ENCODE assay signal across 9 cellular contexts in the genomic region with DNA sequence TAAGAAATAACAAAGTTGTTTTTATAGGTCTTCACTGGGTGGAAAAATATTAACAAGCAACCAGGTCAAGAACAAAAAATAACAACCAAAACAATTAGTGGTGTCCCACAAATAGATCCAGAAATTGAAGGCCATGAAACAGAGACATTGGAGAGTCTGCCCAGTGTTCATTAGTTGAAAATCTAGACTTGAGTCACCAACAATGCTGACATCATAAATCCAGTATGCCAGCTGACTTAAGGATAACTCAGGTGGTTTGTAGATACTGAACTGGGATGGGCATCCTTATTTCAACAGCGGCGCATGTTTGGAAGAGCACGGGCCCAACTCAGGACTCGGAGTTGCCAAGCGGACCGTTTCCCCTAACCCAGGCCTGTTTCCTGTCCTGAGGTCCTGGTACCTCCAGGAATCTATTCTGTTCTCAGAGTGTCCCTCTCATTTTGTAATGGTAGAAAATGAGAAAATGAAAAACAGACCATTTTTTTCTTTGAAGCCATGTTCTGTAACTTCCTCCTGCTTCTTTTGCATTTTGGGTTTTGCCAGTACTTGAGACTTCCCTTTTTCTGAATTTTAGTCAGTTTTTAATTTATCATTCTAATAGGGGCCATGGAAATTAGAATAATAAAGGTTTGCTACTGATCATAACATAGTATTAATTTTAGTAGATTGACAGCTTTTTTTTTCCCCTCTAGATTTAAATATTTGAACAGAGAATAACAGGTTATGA.
DNase-seq lines count a peak whose midpoint lies in the region; ATAC-seq lines count a peak whose summit lies in the region.
"Had no signal": no experiment of that assay in that cellular context is flagged by ENCODE, and none has a peak within 500 bp of the region (broad histone marks: within the 10 kb centered on the region; RNA-seq: fewer than 3 reads in every experiment).

No MANE protein-coding gene starts in this region.

- H3K4me3 Mint-ChIP-seq in T-helper 2 cell treated with Interferon-gamma antibody and Interleukin-4, amounts not matched to agents 5 μg/mL and 100 μg/mL, for 36 hours, result peak overlapping the region; percentile 100

- no peaks in the 10 kb centered on the region for H3K9me3 Mint-ChIP-seq in T-helper 2 cell treated with Interferon-gamma antibody and Interleukin-4, amounts not matched to agents 5 μg/mL and 100 μg/mL, for 36 hours

- H3K27me3 Mint-ChIP-seq in T-helper 2 cell treated with Interferon-gamma antibody and Interleukin-4, amounts not matched to agents 5 μg/mL and 100 μg/mL, for 36 hours (ENCODE audit: low read depth), result no peaks in the 10 kb centered on the region

- peak overlapping the region; percentile 89 for H3K27ac Mint-ChIP-seq in T-helper 2 cell treated with Interferon-gamma antibody and Interleukin-4, amounts not matched to agents 5 μg/mL and 100 μg/mL, for 36 hours

- ATAC-seq in HG02970 (IDR thresholded peaks at IDR 0.05; ENCODE audit: low FRiP score, unreplicated experiment), result peak; percentile 9

- peaks cover 92% of the 10 kb centered on the region for H3K4me1 Mint-ChIP-seq in T-helper 2 cell treated with Interferon-gamma antibody and Interleukin-4, amounts not matched to agents 5 μg/mL and 100 μg/mL, for 36 hours (ENCODE audit: low read depth)

- H3K36me3 Mint-ChIP-seq in T-helper 2 cell treated with Interferon-gamma antibody and Interleukin-4, amounts not matched to agents 5 μg/mL and 100 μg/mL, for 36 hours (ENCODE audit: low read depth), result peaks cover 53% of the 10 kb centered on the region

- DNase-seq in T-helper 2 cell treated with Interferon-gamma antibody and Interleukin-4, amounts not matched to agents 5 μg/mL and 100 μg/mL, for 36 hours (ENCODE audit: low spot score), result no peak
- DNase-seq in T-helper 2 cell (no peak), RKO (ENCODE audit: low spot score) (peak; percentile 29), iris pigment epithelial cell (ENCODE audit: low read depth) (peak; percentile 54), NCI-H1436 treated with DMSO at 0.1 percent for 48 hours (lab: John Stamatoyannopoulos, UW) (no peak), COR-L47 (lab: John Stamatoyannopoulos, UW) (no peak), NCI-H345 (lab: John Stamatoyannopoulos, UW) (no peak)
- DNase-seq: right cardiac atrium had no signal

Comparison
In these comparisons a context has a peak if more than half of its experiments do, and no peak if none do; other contexts are left out.
1. DNase-seq: peak in RKO (single experiment) and iris pigment epithelial cell (single experiment); none in T-helper 2 cell treated with Interferon-gamma antibody and Interleukin-4, amounts not matched to agents 5 μg/mL and 100 μg/mL, for 36 hours (single experiment), T-helper 2 cell (0 of 5), NCI-H1436 treated with DMSO at 0.1 percent for 48 hours (single experiment), COR-L47 (single experiment) and NCI-H345 (single experiment).